ENCODE assay signal across 35 cellular contexts in the genomic region with DNA sequence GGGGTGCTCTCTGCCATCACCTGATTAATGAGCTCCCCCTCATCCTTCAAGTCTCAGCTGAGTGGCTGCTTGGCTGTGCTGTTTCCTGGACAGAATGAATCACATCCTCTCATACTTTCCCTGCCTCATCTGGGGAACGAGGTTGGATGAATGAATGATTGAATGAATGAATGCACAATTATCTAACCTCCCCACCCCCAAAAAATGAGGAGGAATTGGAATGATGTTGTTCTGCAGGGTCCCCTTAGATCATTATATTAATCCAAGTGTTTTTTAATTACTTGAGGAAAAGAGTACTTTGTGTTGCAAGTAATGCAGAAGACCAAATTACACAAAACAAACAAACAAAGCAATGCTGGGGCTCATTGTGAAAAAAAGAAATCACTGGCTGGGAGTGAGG.
"Had no signal": no experiment of that assay in that cellular context is flagged by ENCODE, and none has a peak within 500 bp of the region (broad histone marks: within the 10 kb centered on the region; RNA-seq: fewer than 3 reads in every experiment).

No MANE protein-coding gene starts in this region.

- H3K27ac Mint-ChIP-seq: activated CD4-positive, alpha-beta memory T cell treated with anti-CD3 and anti-CD28 coated beads for 36 hours; activated CD4-positive, alpha-beta T cell treated with anti-CD3 and anti-CD28 coated beads for 36 hours; activated CD4-positive, alpha-beta T cell treated with anti-CD3 and anti-CD28 coated beads, Interleukin-2, amount 10 ng/mL, durations not matched to agents 24 days and 14 days; activated CD8-positive, alpha-beta memory T cell treated with anti-CD3 and anti-CD28 coated beads, Interleukin-2, amount 10 ng/mL, durations not matched to agents 7 days and 5 days; activated CD8-positive, alpha-beta T cell treated with anti-CD3 and anti-CD28 coated beads, Interleukin-2, amount 10 ng/mL, durations not matched to agents 7 days and 5 days; activated naive CD4-positive, alpha-beta T cell treated with anti-CD3 and anti-CD28 coated beads, Interleukin-2, amount 50 U/mL, for 24 hours; activated naive CD8-positive, alpha-beta T cell treated with anti-CD3 and anti-CD28 coated beads for 36 hours; activated naive CD8-positive, alpha-beta T cell treated with anti-CD3 and anti-CD28 coated beads, Interleukin-2, amount 50 U/mL, for 24 hours; brain; dendritic cell treated with granulocyte-macrophage colony-stimulating factor and Interleukin-4, amounts not matched to agents 40 ng/mL and 50 ng/mL, for 4 days; effector memory CD8-positive, alpha-beta T cell had no signal

- H3K27ac ChIP-seq: adrenal gland, breast epithelium, cardiac muscle cell, coronary artery, dorsolateral prefrontal cortex, esophagus muscularis mucosa, foreskin keratinocyte, gastrocnemius medialis, heart left ventricle had no signal

- H3K4me1 ChIP-seq: adrenal gland, breast epithelium, esophagus muscularis mucosa, foreskin keratinocyte, gastrocnemius medialis, heart left ventricle had no signal

- H3K4me1 Mint-ChIP-seq: activated CD4-positive, alpha-beta T cell treated with anti-CD3 and anti-CD28 coated beads for 36 hours; activated CD4-positive, alpha-beta T cell treated with anti-CD3 and anti-CD28 coated beads, Interleukin-2, amount 10 ng/mL, durations not matched to agents 24 days and 14 days; activated naive CD4-positive, alpha-beta T cell treated with anti-CD3 and anti-CD28 coated beads, Interleukin-2, amount 50 U/mL, for 24 hours; activated naive CD8-positive, alpha-beta T cell treated with anti-CD3 and anti-CD28 coated beads for 36 hours; activated naive CD8-positive, alpha-beta T cell treated with anti-CD3 and anti-CD28 coated beads, Interleukin-2, amount 50 U/mL, for 24 hours; central memory CD8-positive, alpha-beta T cell had no signal

- H3K9me3 ChIP-seq: adrenal gland, esophagus muscularis mucosa, gastrocnemius medialis had no signal

- H3K9me3 Mint-ChIP-seq: activated CD4-positive, alpha-beta T cell treated with anti-CD3 and anti-CD28 coated beads, Interleukin-2, amount 10 ng/mL, durations not matched to agents 24 days and 14 days; activated naive CD4-positive, alpha-beta T cell treated with anti-CD3 and anti-CD28 coated beads, Interleukin-2, amount 50 U/mL, for 24 hours; activated naive CD8-positive, alpha-beta T cell treated with anti-CD3 and anti-CD28 coated beads, Interleukin-2, amount 50 U/mL, for 24 hours; central memory CD8-positive, alpha-beta T cell; dendritic cell treated with granulocyte-macrophage colony-stimulating factor and Interleukin-4, amounts not matched to agents 40 ng/mL and 50 ng/mL, for 4 days; effector memory CD8-positive, alpha-beta T cell had no signal

- H3K4me3 ChIP-seq: adrenal gland, breast epithelium, cardiac muscle cell, coronary artery, dorsolateral prefrontal cortex, esophagus muscularis mucosa, gastrocnemius medialis, heart left ventricle had no signal

- ATAC-seq: activated CD4-positive, alpha-beta T cell treated with anti-CD3 and anti-CD28 coated beads for 36 hours; activated CD8-positive, alpha-beta memory T cell treated with anti-CD3 and anti-CD28 coated beads, Interleukin-2, amount 10 ng/mL, durations not matched to agents 7 days and 5 days; activated CD8-positive, alpha-beta T cell treated with anti-CD3 and anti-CD28 coated beads, Interleukin-2, amount 10 ng/mL, durations not matched to agents 7 days and 5 days; activated naive CD8-positive, alpha-beta T cell treated with anti-CD3 and anti-CD28 coated beads, Interleukin-2, amount 50 U/mL, for 24 hours; effector memory CD8-positive, alpha-beta T cell; foreskin keratinocyte; gastrocnemius medialis; heart left ventricle had no signal

- DNase-seq: activated CD4-positive, alpha-beta memory T cell treated with anti-CD3 and anti-CD28 coated beads for 36 hours; activated CD4-positive, alpha-beta T cell treated with anti-CD3 and anti-CD28 coated beads for 36 hours; activated CD4-positive, alpha-beta T cell treated with anti-CD3 and anti-CD28 coated beads, Interleukin-2, amount 10 ng/mL, durations not matched to agents 24 days and 14 days; activated CD4-positive, CD25-positive, alpha-beta regulatory T cell; activated CD4-positive, CD25-positive, alpha-beta regulatory T cell treated with anti-CD3 and anti-CD28 coated beads, Interleukin-2, amount 50 U/mL, for 72 hours; activated CD8-positive, alpha-beta memory T cell treated with anti-CD3 and anti-CD28 coated beads, Interleukin-2, amount 10 ng/mL, durations not matched to agents 7 days and 5 days; activated CD8-positive, alpha-beta memory T cell treated with anti-CD3 and anti-CD28 coated beads, Interleukin-2, amount 50 U/mL, for 4 hours; activated CD8-positive, alpha-beta T cell treated with anti-CD3 and anti-CD28 coated beads, Interleukin-2, amount 10 ng/mL, durations not matched to agents 7 days and 5 days; activated effector memory CD4-positive, alpha-beta T cell treated with Interleukin-2 at 50 U/mL for 16 hours; activated gamma-delta T cell treated with Interleukin-2 at 50 U/mL for 16 hours; activated naive CD4-positive, alpha-beta T cell treated with Interleukin-2 at 50 U/mL for 16 hours; activated naive CD8-positive, alpha-beta T cell treated with anti-CD3 and anti-CD28 coated beads for 36 hours; activated naive CD8-positive, alpha-beta T cell treated with anti-CD3 and anti-CD28 coated beads, Interleukin-2, amount 50 U/mL, for 24 hours; activated T-cell treated with anti-CD3 and anti-CD28 coated beads, Interleukin-2, amount 50 U/mL, for 1 hour; activated T-cell treated with anti-CD3 and anti-CD28 coated beads, Interleukin-2, amount 50 U/mL, for 48 hours; adrenal gland; amygdala; aorta; dorsolateral prefrontal cortex; effector CD4-positive, alpha-beta T cell; effector memory CD8-positive, alpha-beta T cell; erythroblast; foreskin keratinocyte; gastrocnemius medialis; glutamatergic neuron; heart left ventricle; T-helper 2 cell had no signal

- H3K36me3 ChIP-seq: adrenal gland, breast epithelium, cardiac muscle cell, esophagus muscularis mucosa, gastrocnemius medialis, heart left ventricle had no signal

- H3K36me3 Mint-ChIP-seq: activated CD8-positive, alpha-beta memory T cell treated with anti-CD3 and anti-CD28 coated beads, Interleukin-2, amount 10 ng/mL, durations not matched to agents 7 days and 5 days; activated naive CD4-positive, alpha-beta T cell treated with anti-CD3 and anti-CD28 coated beads, Interleukin-2, amount 50 U/mL, for 24 hours; activated naive CD8-positive, alpha-beta T cell treated with anti-CD3 and anti-CD28 coated beads for 36 hours; brain had no signal

- H3K4me3 Mint-ChIP-seq: activated CD4-positive, alpha-beta memory T cell treated with anti-CD3 and anti-CD28 coated beads for 36 hours; activated CD4-positive, alpha-beta T cell treated with anti-CD3 and anti-CD28 coated beads for 36 hours; activated CD4-positive, alpha-beta T cell treated with anti-CD3 and anti-CD28 coated beads, Interleukin-2, amount 10 ng/mL, durations not matched to agents 24 days and 14 days; activated CD8-positive, alpha-beta memory T cell treated with anti-CD3 and anti-CD28 coated beads, Interleukin-2, amount 10 ng/mL, durations not matched to agents 7 days and 5 days; activated CD8-positive, alpha-beta T cell treated with anti-CD3 and anti-CD28 coated beads, Interleukin-2, amount 10 ng/mL, durations not matched to agents 7 days and 5 days; activated naive CD4-positive, alpha-beta T cell treated with anti-CD3 and anti-CD28 coated beads, Interleukin-2, amount 50 U/mL, for 24 hours; activated naive CD8-positive, alpha-beta T cell treated with anti-CD3 and anti-CD28 coated beads for 36 hours; activated naive CD8-positive, alpha-beta T cell treated with anti-CD3 and anti-CD28 coated beads, Interleukin-2, amount 50 U/mL, for 24 hours; brain; central memory CD8-positive, alpha-beta T cell; dendritic cell treated with granulocyte-macrophage colony-stimulating factor and Interleukin-4, amounts not matched to agents 40 ng/mL and 50 ng/mL, for 4 days; effector memory CD8-positive, alpha-beta T cell had no signal

- H3K27me3 ChIP-seq: adrenal gland, breast epithelium, cardiac muscle cell, esophagus muscularis mucosa, foreskin keratinocyte, gastrocnemius medialis, heart left ventricle had no signal

- H3K27me3 Mint-ChIP-seq: activated CD4-positive, alpha-beta memory T cell treated with anti-CD3 and anti-CD28 coated beads for 36 hours; activated CD4-positive, alpha-beta T cell treated with anti-CD3 and anti-CD28 coated beads for 36 hours; activated CD4-positive, alpha-beta T cell treated with anti-CD3 and anti-CD28 coated beads, Interleukin-2, amount 10 ng/mL, durations not matched to agents 24 days and 14 days; activated CD8-positive, alpha-beta memory T cell treated with anti-CD3 and anti-CD28 coated beads, Interleukin-2, amount 10 ng/mL, durations not matched to agents 7 days and 5 days; activated naive CD8-positive, alpha-beta T cell treated with anti-CD3 and anti-CD28 coated beads for 36 hours; activated naive CD8-positive, alpha-beta T cell treated with anti-CD3 and anti-CD28 coated beads, Interleukin-2, amount 50 U/mL, for 24 hours; central memory CD8-positive, alpha-beta T cell had no signal
